ENCODE assay signal across 21 cellular contexts in the genomic region with DNA sequence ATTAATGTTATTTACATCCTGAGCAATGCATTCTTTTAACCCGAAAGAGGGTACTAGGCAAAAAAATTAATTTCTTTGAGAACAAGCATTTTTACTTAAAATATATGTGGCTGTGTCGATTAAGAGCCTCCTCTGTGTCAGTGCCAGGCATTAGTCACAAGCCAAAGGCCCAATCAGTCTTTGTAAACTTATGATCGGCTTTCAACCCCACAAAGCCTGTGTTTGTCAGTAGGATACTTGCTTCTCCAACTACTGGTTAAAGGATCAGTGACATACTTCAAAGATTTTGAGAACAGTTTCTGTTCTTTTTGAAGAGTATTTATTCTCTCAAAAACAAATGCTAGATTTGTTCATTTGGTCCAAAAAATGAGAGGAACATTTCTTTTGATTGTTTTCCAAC.
"Had no signal": no experiment of that assay in that cellular context is flagged by ENCODE, and none has a peak within 500 bp of the region (broad histone marks: within the 10 kb centered on the region; RNA-seq: fewer than 3 reads in every experiment).

No MANE protein-coding gene starts in this region.

- H3K27ac ChIP-seq: brain microvascular endothelial cell, lower lobe of right lung, stomach, suprapubic skin, WERI-Rb-1 had no signal

- H3K9me3 ChIP-seq: lower lobe of right lung, stomach, suprapubic skin, tibial nerve had no signal

- H3K4me2 ChIP-seq: smooth muscle cell had no signal

- H3K36me3 ChIP-seq: brain microvascular endothelial cell, lower lobe of right lung, stomach, suprapubic skin, tibial nerve, WERI-Rb-1 had no signal

- H3K4me3 ChIP-seq: dorsolateral prefrontal cortex, lower lobe of right lung, smooth muscle cell, stomach, suprapubic skin, tibial nerve had no signal

- ATAC-seq: activated CD8-positive, alpha-beta memory T cell treated with anti-CD3 and anti-CD28 coated beads, Interleukin-2, amount 10 ng/mL, durations not matched to agents 7 days and 5 days; activated CD8-positive, alpha-beta T cell treated with anti-CD3 and anti-CD28 coated beads for 36 hours; left lobe of liver; lower lobe of right lung; naive thymus-derived CD4-positive, alpha-beta T cell; sciatic nerve; stimulated activated memory B cell treated with anti-CD40 and anti-IgM and Interleukin-4, amounts not matched to agents 10 μg/mL and 1 μg/mL and 100 μg/mL, for 72 hours had no signal

- H3K27me3 ChIP-seq: brain microvascular endothelial cell, dorsolateral prefrontal cortex, stomach, suprapubic skin, tibial nerve had no signal

- H3K4me1 ChIP-seq: lower lobe of right lung, stomach, suprapubic skin had no signal

- DNase-seq: activated CD4-positive, alpha-beta T cell treated with anti-CD3 and anti-CD28 coated beads, Interleukin-2, amount 10 ng/mL, durations not matched to agents 7 days and 5 days; activated CD4-positive, CD25-positive, alpha-beta regulatory T cell treated with anti-CD3 and anti-CD28 coated beads, Interleukin-2, amount 50 U/mL, for 72 hours; activated CD8-positive, alpha-beta memory T cell treated with anti-CD3 and anti-CD28 coated beads, Interleukin-2, amount 10 ng/mL, durations not matched to agents 7 days and 5 days; activated CD8-positive, alpha-beta T cell treated with anti-CD3 and anti-CD28 coated beads for 36 hours; activated gamma-delta T cell; activated T-cell treated with anti-CD3 and anti-CD28 coated beads for 4 hours; anterior cingulate cortex; brain microvascular endothelial cell; central memory CD4-positive, alpha-beta T cell; dorsolateral prefrontal cortex; lower lobe of right lung; naive thymus-derived CD4-positive, alpha-beta T cell; stimulated activated CD4-positive, alpha-beta T cell treated with anti-CD3 and anti-CD28 coated beads, Interleukin-15, amount 100 ng/mL, for 24 hours; stomach; WERI-Rb-1 had no signal
